Comparison of ENCODE assay signal across 8 cellular contexts in the genomic region with DNA sequence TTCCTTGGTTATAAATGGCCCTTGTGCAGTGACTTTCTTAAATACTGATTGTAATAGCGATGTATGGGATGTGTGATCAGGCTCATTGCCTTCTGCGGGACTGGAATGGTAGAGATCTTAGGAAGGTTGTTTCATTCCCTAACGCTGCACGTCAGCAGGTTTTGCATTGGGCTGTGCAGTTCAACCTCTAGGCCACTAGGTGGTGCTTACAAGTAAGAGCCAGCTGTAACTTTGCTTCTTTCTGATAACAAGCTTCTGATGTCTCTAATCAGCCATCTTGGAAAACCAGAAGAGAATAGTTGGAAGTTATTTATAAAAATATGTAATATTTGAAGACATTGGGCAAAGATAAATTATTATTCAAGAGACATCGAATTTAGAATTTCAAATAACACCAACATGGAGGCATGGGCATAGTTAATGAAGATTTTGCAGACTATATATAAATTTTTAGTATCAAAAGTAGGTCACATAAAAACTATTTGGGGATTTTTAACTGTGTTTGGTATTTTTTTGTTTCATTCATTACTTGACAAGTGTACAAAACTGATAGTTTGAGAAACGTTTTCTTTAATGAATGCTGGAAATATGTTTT.
DNase-seq lines count a peak whose midpoint lies in the region; ATAC-seq and TF ChIP-seq lines count a peak whose summit lies in the region.

No MANE protein-coding gene starts in this region.

- H3K79me1 ChIP-seq in IMR-90 (ENCODE audit: low read depth in 1 of 2, low read length in 2 of 2): no peaks in the 10 kb centered on the region

- dilution Hi-C loops in IMR-90 (cut with HindIII; ENCODE audit: low sequenced_read_pairs, unreplicated experiment): no loop called here

- no peak overlapping the region for H4K5ac ChIP-seq in IMR-90 (ENCODE audit: low read depth, low read length)

- POLR2A ChIA-PET in IMR-90 (lab: Charles Lee; ENCODE audit: unreplicated experiment): no interaction called here

- no peak overlapping the region for H2AK9ac ChIP-seq in IMR-90 (replicated peaks; ENCODE audit: low read depth, low read length, poor library complexity)

- no TSS peak for BruUV-seq in IMR-90 (replicated peaks; lab: Mats Ljungman, UMichigan)

- H2AFZ ChIP-seq in IMR-90 (replicated peaks; ENCODE audit: low read length, poor library complexity): no peak overlapping the region

- H3K23ac ChIP-seq in IMR-90 (ENCODE audit: low read depth, low read length): no peak overlapping the region

- no peak overlapping the region for H3K4me3 ChIP-seq in IMR-90 (ENCODE audit: insufficient read depth, low read depth, low read length)
- no peak overlapping the region for H3K4me3 ChIP-seq in RWPE2 (ENCODE audit: severe bottlenecking)
- no peak overlapping the region for H3K4me3 ChIP-seq in esophagus squamous epithelium

- H3K4me1 ChIP-seq in IMR-90 (ENCODE audit: control insufficient read depth, insufficient read depth, low read length): no peaks in the 10 kb centered on the region
- H3K4me1 ChIP-seq in RWPE2 (ENCODE audit: insufficient read depth, poor library complexity, severe bottlenecking): no peaks in the 10 kb centered on the region
- H3K4me1 ChIP-seq in esophagus squamous epithelium: no peaks in the 10 kb centered on the region

- no peak for TF ChIP-seq POLR2A in IMR-90 (IDR thresholded peaks at IDR 0.05; ENCODE audit: low read depth, low read length)
- TF ChIP-seq POLR2A in esophagus squamous epithelium (IDR thresholded peaks at IDR 0.05): no peak

- ATAC-seq in IMR-90 (ENCODE audit: low read depth): peak; percentile 89
- ATAC-seq in RWPE2 (ENCODE audit: low read depth): peak; percentile 77

- WGBS in IMR-90 (ENCODE audit: extremely low coverage in 2 of 2, insufficient read length in 1 of 2), 2 experiments: no CpG with 5 or more reads among the region's 6 CpGs
- WGBS in esophagus squamous epithelium, 2 donors: 46 to 55% methylated on average over 6 of the region's 6 CpGs

- no peak overlapping the region for H2BK120ac ChIP-seq in IMR-90 (ENCODE audit: low read depth, low read length)

- no peak overlapping the region for H3K9ac ChIP-seq in IMR-90 (ENCODE audit: low read depth, low read length)

- H2AK5ac ChIP-seq in IMR-90 (ENCODE audit: low read depth, low read length): no peak overlapping the region

- no peak overlapping the region for H3K56ac ChIP-seq in IMR-90 (ENCODE audit: extremely low read depth, insufficient read depth, low read length)

- H3K27me3 ChIP-seq in IMR-90 (ENCODE audit: control insufficient read depth, insufficient read depth, low read length): no peaks in the 10 kb centered on the region
- H3K27me3 ChIP-seq in RWPE2 (ENCODE audit: insufficient read depth, poor library complexity, severe bottlenecking): no peaks in the 10 kb centered on the region
- no peaks in the 10 kb centered on the region for H3K27me3 ChIP-seq in esophagus squamous epithelium

- H2BK15ac ChIP-seq in IMR-90 (ENCODE audit: low read depth, low read length): no peak overlapping the region

- H3K9me3 ChIP-seq in IMR-90 (ENCODE audit: control insufficient read depth, insufficient read depth, low read length) (no peaks in the 10 kb centered on the region), RWPE2 (ENCODE audit: severe bottlenecking) (no peaks in the 10 kb centered on the region), esophagus squamous epithelium (no peaks in the 10 kb centered on the region)

- in situ Hi-C loops in IMR-90 (cut with MboI; ENCODE audit: low sequenced_read_pairs): no loop called here

- no peak overlapping the region for H4K8ac ChIP-seq in IMR-90 (ENCODE audit: low read depth in 2 of 2, low read length in 2 of 2)

- H3K27ac ChIP-seq in IMR-90 (ENCODE audit: insufficient read depth, low read length): no peak overlapping the region
- no peak overlapping the region for H3K27ac ChIP-seq in RWPE2 (ENCODE audit: poor library complexity, severe bottlenecking)
- H3K27ac ChIP-seq in esophagus squamous epithelium: no peak overlapping the region

- intact Hi-C loops in IMR-90 (cut with micrococcal nuclease): no loop called here
- intact Hi-C loops in esophagus squamous epithelium (cut with DNase I): no loop called here

- H3K4ac ChIP-seq in IMR-90 (ENCODE audit: low read depth, low read length): no peak overlapping the region

- H3K36me3 ChIP-seq in IMR-90 (ENCODE audit: control insufficient read depth, insufficient read depth, low read length): no peaks in the 10 kb centered on the region
- no peaks in the 10 kb centered on the region for H3K36me3 ChIP-seq in RWPE2 (ENCODE audit: low read depth)
- H3K36me3 ChIP-seq in esophagus squamous epithelium: no peaks in the 10 kb centered on the region

- H3K18ac ChIP-seq in IMR-90 (ENCODE audit: low read depth, low read length): no peak overlapping the region

- no peaks in the 10 kb centered on the region for H3K9me1 ChIP-seq in IMR-90 (ENCODE audit: insufficient read depth, low read length)

- CTCF ChIA-PET in IMR-90 (lab: Yijun Ruan, JAX): interaction anchor here (0.6 kb wide), 3 partner anchors 15 to 94 kb away, joined by 3 to 4 read pairs (median 3); no protein-coding TSS in a partner anchor

- no peaks in the 10 kb centered on the region for H4K20me1 ChIP-seq in IMR-90 (ENCODE audit: insufficient read depth, low read length)

- no peak overlapping the region for H2BK20ac ChIP-seq in IMR-90 (ENCODE audit: low read depth, low read length)

- no peak overlapping the region for H4K91ac ChIP-seq in IMR-90 (ENCODE audit: insufficient read depth, low read depth, low read length)

- TF ChIP-seq CTCF in GM20000 (IDR thresholded peaks at IDR 0.05; ENCODE audit: extremely low read depth, missing control alignments) (peak; percentile 32), IMR-90 (conservative IDR thresholded peaks at IDR 0.05; ENCODE audit: low read depth, low read length) (peak; percentile 67), RWPE2 (IDR thresholded peaks at IDR 0.05; ENCODE audit: poor library complexity, severe bottlenecking) (peak; percentile 93), esophagus squamous epithelium (IDR thresholded peaks at IDR 0.05) (peak; percentile 9 to 80 (median 56))

- peak; percentile 48 for DNase-seq in EL
- DNase-seq in GM20000 (ENCODE audit: low spot score): peak; percentile 19
- peak; percentile 73 for DNase-seq in IMR-90
- no peak for DNase-seq in RWPE2 (ENCODE audit: low spot score)
- DNase-seq in esophagus squamous epithelium (lab: John Stamatoyannopoulos, UW): no peak
- DNase-seq in pulmonary artery endothelial cell (ENCODE audit: low read depth, low spot score): peak; percentile 17
- DNase-seq in NCI-H2227 (lab: John Stamatoyannopoulos, UW; ENCODE audit: unreplicated experiment): no peak
- no peak for DNase-seq in occipital lobe (lab: John Stamatoyannopoulos, UW)

- no peak overlapping the region for H2BK5ac ChIP-seq in IMR-90 (ENCODE audit: low read depth, low read length, poor library complexity, severe bottlenecking)

- peak overlapping the region; percentile 69 for H3K4me2 ChIP-seq in IMR-90 (ENCODE audit: low read depth, low read length)

- H3K14ac ChIP-seq in IMR-90 (replicated peaks; ENCODE audit: low read depth, low read length): no peak overlapping the region

- TF ChIP-seq RAD21 in IMR-90 (IDR thresholded peaks at IDR 0.05; ENCODE audit: low read length): peak; percentile 57

TF ChIP-seq in IMR-90, 13 proteins besides CTCF, POLR2A, EP300 and RAD21:
- TF ChIP-seq, protein P1, sequence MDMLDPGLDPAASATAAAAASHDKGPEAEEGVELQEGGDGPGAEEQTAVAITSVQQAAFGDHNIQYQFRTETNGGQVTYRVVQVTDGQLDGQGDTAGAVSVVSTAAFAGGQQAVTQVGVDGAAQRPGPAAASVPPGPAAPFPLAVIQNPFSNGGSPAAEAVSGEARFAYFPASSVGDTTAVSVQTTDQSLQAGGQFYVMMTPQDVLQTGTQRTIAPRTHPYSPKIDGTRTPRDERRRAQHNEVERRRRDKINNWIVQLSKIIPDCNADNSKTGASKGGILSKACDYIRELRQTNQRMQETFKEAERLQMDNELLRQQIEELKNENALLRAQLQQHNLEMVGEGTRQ (IDR thresholded peaks at IDR 0.05; ENCODE audit: low read depth, low read length): no peak
- 0 out of 2 replicates have a peak, but pooled peaks have one; percentile 30 for TF ChIP-seq MAFK (IDR thresholded peaks at IDR 0.05; ENCODE audit: low read depth, low read length)
- no peak for TF ChIP-seq CEBPB (IDR thresholded peaks at IDR 0.05; ENCODE audit: low read depth, low read length)
- TF ChIP-seq BHLHE40 (IDR thresholded peaks at IDR 0.05; ENCODE audit: low read depth, low read length): no peak
- no peak for TF ChIP-seq NFE2L2 (IDR thresholded peaks at IDR 0.05; ENCODE audit: low read depth, low read length)
- peak; percentile 41; the same call in 1 of the 2 replicates for TF ChIP-seq SMC3 (IDR thresholded peaks at IDR 0.05; ENCODE audit: low read depth, low read length)
- TF ChIP-seq MXI1 (IDR thresholded peaks at IDR 0.05; ENCODE audit: borderline replicate concordance, low read depth, low read length): no peak
- no peak for TF ChIP-seq RCOR1 (IDR thresholded peaks at IDR 0.05; ENCODE audit: insufficient replicate concordance, low read length)
- TF ChIP-seq, protein P2, sequence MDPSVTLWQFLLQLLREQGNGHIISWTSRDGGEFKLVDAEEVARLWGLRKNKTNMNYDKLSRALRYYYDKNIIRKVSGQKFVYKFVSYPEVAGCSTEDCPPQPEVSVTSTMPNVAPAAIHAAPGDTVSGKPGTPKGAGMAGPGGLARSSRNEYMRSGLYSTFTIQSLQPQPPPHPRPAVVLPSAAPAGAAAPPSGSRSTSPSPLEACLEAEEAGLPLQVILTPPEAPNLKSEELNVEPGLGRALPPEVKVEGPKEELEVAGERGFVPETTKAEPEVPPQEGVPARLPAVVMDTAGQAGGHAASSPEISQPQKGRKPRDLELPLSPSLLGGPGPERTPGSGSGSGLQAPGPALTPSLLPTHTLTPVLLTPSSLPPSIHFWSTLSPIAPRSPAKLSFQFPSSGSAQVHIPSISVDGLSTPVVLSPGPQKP (IDR thresholded peaks at IDR 0.05; ENCODE audit: borderline replicate concordance, low read depth, low read length): no peak
- no peak for TF ChIP-seq MAZ (IDR thresholded peaks at IDR 0.05; ENCODE audit: borderline replicate concordance, low read depth, low read length)
- no peak for TF ChIP-seq RFX5 (IDR thresholded peaks at IDR 0.05; ENCODE audit: low read depth, low read length)
- no peak for TF ChIP-seq FOS (IDR thresholded peaks at IDR 0.05; ENCODE audit: low read depth, low read length)
- no peak for TF ChIP-seq CHD1 (IDR thresholded peaks at IDR 0.05; ENCODE audit: low read depth, low read length)

Comparison
In these comparisons a context has a peak if more than half of its experiments do, and no peak if none do; other contexts are left out.
1. DNase-seq: peak in EL (single experiment), GM20000 (single experiment), IMR-90 (single experiment) and pulmonary artery endothelial cell (single experiment); none in RWPE2 (single experiment), esophagus squamous epithelium (single experiment), NCI-H2227 (single experiment) and occipital lobe (single experiment).
2. CTCF ChIP-seq: peak in every context shown above with its lines; median percentile 93 in RWPE2; 67 in IMR-90; 56 in esophagus squamous epithelium; 32 in GM20000.